In the genomic region with DNA sequence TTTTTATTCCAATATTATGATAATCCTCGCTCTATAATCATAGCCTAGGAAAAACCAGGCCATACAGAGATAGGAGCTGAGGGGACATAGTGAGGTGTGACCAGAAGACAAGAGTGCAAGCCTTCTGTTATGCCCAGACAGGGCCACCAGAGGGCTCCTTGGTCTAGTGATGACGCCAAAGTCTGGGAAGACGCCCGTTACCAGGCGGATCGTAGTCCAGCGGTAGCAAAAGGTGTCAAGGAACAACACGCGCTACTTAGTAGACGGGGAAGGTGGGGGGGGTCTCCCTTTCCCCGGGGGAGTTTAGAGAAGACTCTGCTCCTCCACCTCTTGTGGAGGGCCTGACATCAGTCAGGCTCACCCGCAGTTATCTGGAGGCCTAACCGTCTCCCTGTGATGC, we compare ENCODE assay signal across 8 cellular contexts.
DNase-seq lines count a peak whose midpoint lies in the region; TF ChIP-seq lines count a peak whose summit lies in the region.
"Not testable (repeated sequence)": the region's sequence is repeated elsewhere in the genome, so short reads cannot be mapped to it uniquely, and the experiment has no call there.

No MANE protein-coding gene starts in this region.

- TF ChIP-seq CTCF in AG10803 (conservative IDR thresholded peaks at IDR 0.05; ENCODE audit: low read length) = peak; percentile 25
- 0 out of 3 replicates have a peak, but pooled peaks have one; percentile 1 for TF ChIP-seq CTCF in GM12872 (IDR thresholded peaks at IDR 0.05; ENCODE audit: insufficient read depth, low read depth, low read length)
- peak; percentile 37 for TF ChIP-seq CTCF in epithelial cell of proximal tubule (conservative IDR thresholded peaks at IDR 0.05; ENCODE audit: low read depth, low read length)
- peak; percentile 11 for TF ChIP-seq CTCF in kidney epithelial cell (IDR thresholded peaks at IDR 0.05; ENCODE audit: insufficient read depth, low read length, poor library complexity, severe bottlenecking)

- H3K36me3 ChIP-seq in kidney epithelial cell (ENCODE audit: control insufficient read depth, insufficient read depth, low read length) = not testable (repeated sequence)

- not testable (repeated sequence) for H3K27me3 Mint-ChIP-seq in activated T-cell treated with anti-CD3 and anti-CD28 coated beads, Interleukin-2, amount 50 U/mL, for 24 hours

- H3K27ac Mint-ChIP-seq in activated T-cell treated with anti-CD3 and anti-CD28 coated beads, Interleukin-2, amount 50 U/mL, for 24 hours = not testable (repeated sequence)

- not testable (repeated sequence) for H3K27me3 ChIP-seq in kidney epithelial cell (ENCODE audit: control insufficient read depth, insufficient read depth, low read length)

- not testable (repeated sequence) for H3K36me3 Mint-ChIP-seq in activated T-cell treated with anti-CD3 and anti-CD28 coated beads, Interleukin-2, amount 50 U/mL, for 24 hours (ENCODE audit: low read depth)

- not testable (repeated sequence) for H3K9me3 Mint-ChIP-seq in activated T-cell treated with anti-CD3 and anti-CD28 coated beads, Interleukin-2, amount 50 U/mL, for 24 hours

- peak; percentile 13 for DNase-seq in AG10803 (ENCODE audit: low read depth)
- DNase-seq in NAMALWA (ENCODE audit: low spot score) = peak; percentile 8
- peak; percentile 13 for DNase-seq in RPMI8226
- peak; percentile 30 for DNase-seq in activated T-cell treated with anti-CD3 and anti-CD28 coated beads, Interleukin-2, amount 50 U/mL, for 24 hours
- not testable (repeated sequence) for DNase-seq in epithelial cell of proximal tubule (ENCODE audit: low read depth); kidney epithelial cell (ENCODE audit: low read depth)
- DNase-seq in stimulated activated CD8-positive, alpha-beta memory T cell treated with anti-CD3 and anti-CD28 coated beads, Interleukin-4, amount 100 ng/mL, for 48 hours = peak; percentile 24

- H3K4me3 Mint-ChIP-seq in activated T-cell treated with anti-CD3 and anti-CD28 coated beads, Interleukin-2, amount 50 U/mL, for 24 hours = not testable (repeated sequence)

- H3K4me3 ChIP-seq in AG10803 (ENCODE audit: low read length); epithelial cell of proximal tubule (ENCODE audit: low read depth, low read length); kidney epithelial cell (ENCODE audit: low read depth, low read length): not testable (repeated sequence)

- not testable (repeated sequence) for H3K4me1 Mint-ChIP-seq in activated T-cell treated with anti-CD3 and anti-CD28 coated beads, Interleukin-2, amount 50 U/mL, for 24 hours (ENCODE audit: low read depth)
